Comparison of ENCODE assay signal across 24 cellular contexts in the genomic region with DNA sequence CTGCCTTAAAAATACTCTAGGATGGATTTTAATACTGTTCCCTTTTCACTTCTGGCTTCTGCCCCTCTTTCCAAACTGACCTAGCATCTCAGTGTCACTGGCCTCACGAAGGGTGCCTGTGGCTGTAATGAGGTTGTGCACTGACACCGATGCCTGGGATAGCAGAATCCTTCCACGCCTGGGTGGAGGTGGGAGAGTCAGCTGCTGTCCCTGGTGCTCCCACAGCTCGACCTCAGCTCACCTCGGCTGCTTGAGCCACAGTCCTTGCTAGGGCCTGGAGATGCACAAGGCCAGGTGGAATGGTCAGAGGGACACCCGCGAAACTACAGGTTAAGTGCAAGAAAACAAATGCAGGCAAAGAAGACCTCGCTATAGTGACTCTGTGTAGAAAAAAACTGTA.
A peak's percentile ranks its signal among the peaks of the same experiment; 100 is the strongest.
DNase-seq lines count a peak whose midpoint lies in the region; ATAC-seq, FAIRE-seq and TF ChIP-seq lines count a peak whose summit lies in the region.
"Had no signal": no experiment of that assay in that cellular context is flagged by ENCODE, and none has a peak within 500 bp of the region (broad histone marks: within the 10 kb centered on the region; RNA-seq: fewer than 3 reads in every experiment).

No MANE protein-coding gene starts in this region.

- TF ChIP-seq POLR2A in GM12891 (IDR thresholded peaks at IDR 0.05; ENCODE audit: low read depth, low read length), result no peak

- H3K36me3 Mint-ChIP-seq in nephron progenitor cell (ENCODE audit: low read depth), result no peaks in the 10 kb centered on the region
- H3K36me3 Mint-ChIP-seq: CD4-positive, CD25-positive, alpha-beta regulatory T cell; CD8-positive, alpha-beta memory T cell had no signal

- DNase-seq in GM12891 (ENCODE audit: insufficient read length, low spot score) (no peak), OCI-LY7 (ENCODE audit: low spot score) (no peak), nephron progenitor cell (peak; percentile 29)
- DNase-seq in activated CD8-positive, alpha-beta memory T cell treated with anti-CD3 and anti-CD28 coated beads, Interleukin-2, amount 50 U/mL, for 4 hours, result no peak
- DNase-seq: CD4-positive, CD25-positive, alpha-beta regulatory T cell; CD8-positive, alpha-beta memory T cell; DMS 273 treated with DMSO at 0.1 percent for 48 hours; DMS79; EL; GDM1; GM23248; H7; HCEC 1CT had no signal

- no peak overlapping the region for H3K27ac Mint-ChIP-seq in nephron progenitor cell
- H3K27ac Mint-ChIP-seq: B cell; CD4-positive, CD25-positive, alpha-beta regulatory T cell; CD8-positive, alpha-beta memory T cell had no signal

- no TSS peak for BruUV-seq in OCI-LY7 (replicated peaks; lab: Mats Ljungman, UMichigan)

- H3K79me2 ChIP-seq in OCI-LY7 (ENCODE audit: insufficient read depth, low read depth, low read length), result no peaks in the 10 kb centered on the region

- no peak overlapping the region for H3K4me3 ChIP-seq in OCI-LY7 (ENCODE audit: low read depth, low read length, poor library complexity, severe bottlenecking)
- H3K4me3 ChIP-seq: BLaER1, GM12878, GM23248 had no signal

- CTCF ChIA-PET in OCI-LY7 (lab: Charles Lee; ENCODE audit: unreplicated experiment), result no interaction called here

- H4K20me1 ChIP-seq in OCI-LY7 (ENCODE audit: insufficient read depth, low read length), result no peaks in the 10 kb centered on the region
- H4K20me1 ChIP-seq: BLaER1 had no signal

- H3K27ac ChIP-seq in OCI-LY7 (ENCODE audit: low read depth, low read length, poor library complexity, severe bottlenecking), result no peak overlapping the region
- H3K27ac ChIP-seq: 22Rv1, BLaER1, C4-2B, GM23248 had no signal

- peaks cover 8% of the 10 kb centered on the region for H3K4me1 Mint-ChIP-seq in nephron progenitor cell
- H3K4me1 Mint-ChIP-seq: CD4-positive, CD25-positive, alpha-beta regulatory T cell; CD8-positive, alpha-beta memory T cell had no signal

- H2AFZ ChIP-seq in OCI-LY7 (ENCODE audit: low read length), result 0 out of 2 replicates have a peak overlapping the region, but pooled peaks have one; percentile 27
- H2AFZ ChIP-seq: GM23248 had no signal

- POLR2A ChIA-PET in OCI-LY7 (lab: Charles Lee), result no interaction called here

- no peaks in the 10 kb centered on the region for H3K9me3 Mint-ChIP-seq in nephron progenitor cell
- H3K9me3 Mint-ChIP-seq: CD4-positive, CD25-positive, alpha-beta regulatory T cell; CD8-positive, alpha-beta memory T cell had no signal

- ATAC-seq in GM21529 (IDR thresholded peaks at IDR 0.05; ENCODE audit: unreplicated experiment) (no peak), HG02973 (IDR thresholded peaks at IDR 0.05; ENCODE audit: unreplicated experiment) (no peak)
- ATAC-seq: GM12878 had no signal

- H3K4me2 ChIP-seq in OCI-LY7 (ENCODE audit: low read length), result no peak overlapping the region
- H3K4me2 ChIP-seq: BLaER1 had no signal

- intact Hi-C loops in OCI-LY7 (cut with micrococcal nuclease; ENCODE audit: unreplicated experiment), result loop anchor here (5.0 kb wide), 1 partner anchor 122 kb away; a partner anchor contains a TSS

- H3K27me3 Mint-ChIP-seq in nephron progenitor cell (ENCODE audit: low read depth, poor library complexity), result peaks cover 7% of the 10 kb centered on the region
- H3K27me3 Mint-ChIP-seq: B cell had no signal

- no peaks in the 10 kb centered on the region for H3K9me3 ChIP-seq in OCI-LY7 (ENCODE audit: low read length)
- H3K9me3 ChIP-seq: BLaER1 had no signal

- peak; percentile 43 for FAIRE-seq in GM12891 (lab: Jason Lieb, UNC)
- FAIRE-seq: A204.1, D721Med, GM12878, GM18507, H1 had no signal

- H3K4me3 Mint-ChIP-seq in nephron progenitor cell, result no peak overlapping the region
- H3K4me3 Mint-ChIP-seq: B cell; CD4-positive, CD25-positive, alpha-beta regulatory T cell; CD8-positive, alpha-beta memory T cell had no signal

- H3K36me3 ChIP-seq in OCI-LY7 (ENCODE audit: insufficient read depth, low read length), result no peaks in the 10 kb centered on the region
- H3K36me3 ChIP-seq: BLaER1 had no signal

- no peaks in the 10 kb centered on the region for H3K4me1 ChIP-seq in OCI-LY7 (ENCODE audit: insufficient read depth, low read length, poor library complexity, severe bottlenecking)

- TF ChIP-seq CTCF in OCI-LY7 (conservative IDR thresholded peaks at IDR 0.05; ENCODE audit: low read length) (no peak), nephron progenitor cell (IDR thresholded peaks at IDR 0.05) (no peak)

- no peaks in the 10 kb centered on the region for H3K9me2 ChIP-seq in OCI-LY7 (ENCODE audit: insufficient read depth, low read length)

TF ChIP-seq in GM12891, 5 proteins besides CTCF, POLR2A, EP300 and RAD21:
- TF ChIP-seq PAX5 (IDR thresholded peaks at IDR 0.05; ENCODE audit: insufficient read depth, low read length, severe bottlenecking) (no peak), POLR2AphosphoS5 (IDR thresholded peaks at IDR 0.05; ENCODE audit: low read depth, low read length) (no peak), POU2F2 (IDR thresholded peaks at IDR 0.05; ENCODE audit: low read depth, low read length) (no peak), TAF1 (IDR thresholded peaks at IDR 0.05; ENCODE audit: low read depth, low read length) (no peak), SPI1 (IDR thresholded peaks at IDR 0.05; ENCODE audit: low read depth, low read length) (no peak)
